ENCODE assay signal across 8 cellular contexts in the genomic region with DNA sequence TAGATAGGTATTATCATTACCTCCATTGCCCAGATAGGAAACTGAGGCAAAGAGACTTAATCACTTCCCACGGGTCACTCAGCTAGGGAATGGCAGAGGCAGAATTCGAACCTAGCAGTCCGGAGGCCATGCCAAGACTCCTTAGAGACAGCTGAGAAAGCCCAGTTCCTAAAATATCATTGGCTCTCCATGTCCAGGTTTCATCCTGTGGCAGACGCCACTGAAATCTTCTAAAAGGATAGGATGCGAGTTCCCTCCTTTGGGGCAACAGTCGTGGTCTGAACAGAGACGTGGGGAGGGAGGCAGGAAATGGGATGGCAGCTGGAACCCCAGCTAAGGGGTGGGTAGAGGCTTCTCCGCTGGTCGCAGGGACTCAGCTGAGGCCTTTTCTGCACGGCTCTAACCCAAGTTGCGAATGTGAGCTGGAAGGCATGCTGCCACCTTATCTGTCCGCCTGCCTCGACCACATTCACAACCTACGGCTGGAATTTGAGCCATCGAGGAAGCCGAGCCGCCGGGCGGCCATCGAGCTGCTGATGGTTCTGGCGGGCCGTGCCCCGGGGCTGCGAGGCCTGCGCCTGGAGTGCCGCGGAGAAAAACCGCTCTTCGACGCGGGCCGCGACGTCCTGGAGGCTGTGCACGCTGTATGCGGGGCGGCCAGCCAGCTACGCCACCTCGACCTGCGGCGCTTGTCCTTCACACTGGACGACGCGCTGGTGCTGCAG. TPM values are rescaled to one million over a fixed set of nuclear protein-coding genes. Genes with fewer than 3 reads are reported as not detected.
DNase-seq lines count a peak whose midpoint lies in the region; ATAC-seq and TF ChIP-seq lines count a peak whose summit lies in the region.

No MANE protein-coding gene starts in this region.

- no peaks in the 10 kb centered on the region for H3K4me1 Mint-ChIP-seq in endodermal cell

- no peaks in the 10 kb centered on the region for H3K9me2 ChIP-seq in OCI-LY1 (ENCODE audit: low read depth, low read length)

- H3K27ac ChIP-seq in OCI-LY1 (ENCODE audit: low read depth, low read length, poor library complexity, severe bottlenecking) (no peak overlapping the region), endodermal cell (ENCODE audit: low read depth, low read length) (no peak overlapping the region), psoas muscle (peak overlapping the region; percentile 93)

- no peak overlapping the region for H3K27ac Mint-ChIP-seq in endodermal cell

- intact Hi-C loops in psoas muscle (cut with DNase I): no loop called here

- peak; percentile 48 for DNase-seq in DMS114 treated with DMSO at 0.1 percent for 48 hours (lab: John Stamatoyannopoulos, UW; ENCODE audit: unreplicated experiment)
- DNase-seq in endodermal cell: no peak
- peak in 1 of 2 donors; percentile 38 for DNase-seq in psoas muscle
- no peak for DNase-seq in NCI-H524 (lab: John Stamatoyannopoulos, UW)
- no peak for DNase-seq in AG08396 (ENCODE audit: low spot score)
- DNase-seq in middle frontal gyrus (ENCODE audit: extremely low spot score, low spot score): no peak

- peaks cover 2% of the 10 kb centered on the region for H3K9me3 Mint-ChIP-seq in endodermal cell

- H3K9ac ChIP-seq in OCI-LY1 (ENCODE audit: low read length): no peak overlapping the region
- H3K9ac ChIP-seq in endodermal cell (ENCODE audit: extremely low read depth, low read length, poor library complexity, severe bottlenecking): no peak overlapping the region

- peak overlapping the region; percentile 21 for H3K4me3 Mint-ChIP-seq in endodermal cell

- no peaks in the 10 kb centered on the region for H3K36me3 ChIP-seq in OCI-LY1 (ENCODE audit: insufficient read depth, low read length)
- H3K36me3 ChIP-seq in endodermal cell (ENCODE audit: control insufficient read depth, insufficient read depth, low read length): no peaks in the 10 kb centered on the region
- H3K36me3 ChIP-seq in psoas muscle (ENCODE audit: insufficient read depth in 1 of 2, low read depth in 1 of 2): peaks cover 0 to 13% of the 10 kb centered on the region in 2 donors

- 8 to 10% methylated on average over 31 to 44 of the region's 44 CpGs for WGBS in endodermal cell (ENCODE audit: insufficient coverage in 1 of 2, insufficient read length in 1 of 2), 2 experiments
- 12 to 18% (median 13%) methylated on average over 40 to 44 of the region's 44 CpGs for WGBS in psoas muscle, 3 donors

- H3K4me2 ChIP-seq in OCI-LY1 (ENCODE audit: low read length): peak overlapping the region; percentile 56; the same call in 1 of the 2 replicates

- H3K27me3 Mint-ChIP-seq in endodermal cell (ENCODE audit: insufficient read depth): peaks cover 97% of the 10 kb centered on the region

- no peaks in the 10 kb centered on the region for H3K36me3 Mint-ChIP-seq in endodermal cell (ENCODE audit: low read depth)

- H3K79me2 ChIP-seq in OCI-LY1 (ENCODE audit: insufficient read depth, low read length): no peaks in the 10 kb centered on the region

- no peaks in the 10 kb centered on the region; the same call in 1 of the 2 replicates for H3K27me3 ChIP-seq in OCI-LY1 (ENCODE audit: insufficient read depth, low read length)
- peaks cover 100% of the 10 kb centered on the region for H3K27me3 ChIP-seq in endodermal cell (ENCODE audit: control insufficient read depth, insufficient read depth, low read length, poor library complexity, severe bottlenecking)
- no peaks in the 10 kb centered on the region for H3K27me3 ChIP-seq in psoas muscle (ENCODE audit: insufficient read depth in 3 of 3, low read length in 2 of 3)

- H3K4me3 ChIP-seq in OCI-LY1 (ENCODE audit: low read depth, low read length, poor library complexity, severe bottlenecking): peak overlapping the region; percentile 44
- peak overlapping the region; percentile 66 for H3K4me3 ChIP-seq in endodermal cell (ENCODE audit: low read length)
- peak overlapping the region; percentile 93 for H3K4me3 ChIP-seq in psoas muscle

- TF ChIP-seq CTCF in OCI-LY1 (IDR thresholded peaks at IDR 0.05; ENCODE audit: low read length) (no peak), endodermal cell (conservative IDR thresholded peaks at IDR 0.05) (no peak), psoas muscle (IDR thresholded peaks at IDR 0.05) (no peak)

- H2AFZ ChIP-seq in OCI-LY1 (ENCODE audit: low read length): no peak overlapping the region

- ATAC-seq in psoas muscle (peak in 1 of 4 donors; percentile 17), GM21360 (IDR thresholded peaks at IDR 0.05; ENCODE audit: unreplicated experiment) (no peak)

- H3F3A ChIP-seq in OCI-LY1 (ENCODE audit: insufficient read depth, low read length): no peaks in the 10 kb centered on the region

- H4K20me1 ChIP-seq in OCI-LY1 (ENCODE audit: insufficient read depth, low read length): no peaks in the 10 kb centered on the region

- peaks cover 30% of the 10 kb centered on the region for H3K4me1 ChIP-seq in OCI-LY1 (ENCODE audit: insufficient read depth, low read length, severe bottlenecking)
- no peaks in the 10 kb centered on the region for H3K4me1 ChIP-seq in endodermal cell (ENCODE audit: control insufficient read depth, insufficient read depth, low read length)
- H3K4me1 ChIP-seq in psoas muscle: peaks cover 38% of the 10 kb centered on the region

- H3K9me3 ChIP-seq in OCI-LY1 (ENCODE audit: low read length): no peaks in the 10 kb centered on the region
- H3K9me3 ChIP-seq in endodermal cell (ENCODE audit: control insufficient read depth, low read length): no peaks in the 10 kb centered on the region
- no peaks in the 10 kb centered on the region for H3K9me3 ChIP-seq in psoas muscle

RNA-seq across cellular contexts. Expression of a gene that starts 1.9 kb away (rescaled TPM):
- 1 to 10 TPM; 2.0 to 6.8 TPM for total RNA-seq in endodermal cell
- polyA plus RNA-seq in endodermal cell (2013, experiment 1 of 2): 1.2 TPM
- polyA plus RNA-seq in endodermal cell (2013, experiment 2 of 2): 1.6 TPM
- 10 to 100 TPM; 44.3 to 97.3 (median 57.6) TPM for total RNA-seq in psoas muscle
- 10 to 100 TPM; 15.1 to 47.8 (median 47.4) TPM for polyA plus RNA-seq in psoas muscle

RNA-seq across cellular contexts. Expression of a gene that starts 2.8 kb away (rescaled TPM):
- total RNA-seq in endodermal cell: 1 to 10 TPM; 1.9 to 3.5 TPM
- polyA plus RNA-seq in endodermal cell (2013, experiment 1 of 2): 1.1 TPM
- 0.75 TPM for polyA plus RNA-seq in endodermal cell (2013, experiment 2 of 2)
- 1 to 10 TPM; 4.5 to 8.6 (median 5.9) TPM for total RNA-seq in psoas muscle
- 1 to 10 TPM; 5.1 to 8.0 (median 5.9) TPM for polyA plus RNA-seq in psoas muscle

RNA-seq across cellular contexts. Expression of a gene that starts 2.9 kb away (rescaled TPM):
- total RNA-seq in endodermal cell (1 to 10 TPM; 2.8 to 5.4 TPM), psoas muscle (1 to 10 TPM; 3.9 to 6.7 (median 5.9) TPM)
- 1.3 TPM for polyA plus RNA-seq in endodermal cell (2013, experiment 1 of 2)
- 0.83 TPM for polyA plus RNA-seq in endodermal cell (2013, experiment 2 of 2)
- 10 to 100 TPM in 2 of 3 donors, 1 to 10 TPM in 1; 7.4 to 14.2 (median 10.7) TPM for polyA plus RNA-seq in psoas muscle

RNA-seq across cellular contexts. Expression of a gene that starts 7.7 kb away (rescaled TPM):
- total RNA-seq in endodermal cell (10 to 100 TPM; 11.6 TPM), psoas muscle (100 to 1,000 TPM in 2 of 4 donors, 10 to 100 TPM in 2; 53.6 to 114 (median 88.0) TPM)
- 12.1 TPM for polyA plus RNA-seq in endodermal cell (2013, experiment 1 of 2)
- 6.5 TPM for polyA plus RNA-seq in endodermal cell (2013, experiment 2 of 2)
- 100 to 1,000 TPM in 1 of 3 donors, 10 to 100 TPM in 2; 90.6 to 133 (median 93.9) TPM for polyA plus RNA-seq in psoas muscle

RNA-seq across cellular contexts. Expression of a gene that starts 11.8 kb away (rescaled TPM):
- total RNA-seq in endodermal cell (10 to 100 TPM in 1 of 2 donors, 1 to 10 TPM in 1; 7.2 to 11.0 TPM), psoas muscle (1 to 10 TPM in 3 of 4 donors, under 1 TPM in 1; 0.69 to 4.1 (median 2.3) TPM)
- polyA plus RNA-seq in endodermal cell (2013, experiment 1 of 2): 2.7 TPM
- polyA plus RNA-seq in endodermal cell (2013, experiment 2 of 2): 2.1 TPM
- 1 to 10 TPM in 1 of 3 donors, under 1 TPM in 2; 0.75 to 1.8 (median 0.86) TPM for polyA plus RNA-seq in psoas muscle

Comparison
In these comparisons a context has a peak if more than half of its experiments do, and no peak if none do; other contexts are left out.
1. RNA of a gene that starts 1.9 kb away (total RNA-seq): 44.3 to 97.3 TPM in psoas muscle; 2.0 to 6.8 TPM in endodermal cell; every median in the first group is over 4 times any median in the second.
2. Peak in every context shown above with its lines, with median percentiles within 50 percentile points of each other: H3K4me3 ChIP-seq.